ENCODE assay signal across 27 cellular contexts in the genomic region with DNA sequence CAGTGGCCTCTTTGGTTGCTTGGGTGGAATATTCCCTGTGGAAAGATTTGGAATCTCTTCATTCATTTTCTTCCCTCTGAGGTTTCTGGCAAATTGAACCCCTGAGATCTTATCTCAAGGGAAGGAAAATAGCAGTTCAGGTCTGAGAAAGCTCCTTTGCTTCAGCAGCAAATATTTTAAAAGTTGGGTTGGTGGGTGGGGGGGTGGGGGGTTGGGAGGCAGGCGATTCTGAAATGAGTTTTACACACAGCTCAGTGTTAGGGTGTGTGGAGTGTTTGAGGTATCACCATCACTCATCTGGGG. TPM values are rescaled to one million over a fixed set of nuclear protein-coding genes. Genes with fewer than 3 reads are reported as not detected.
DNase-seq lines count a peak whose midpoint lies in the region; ATAC-seq, FAIRE-seq and TF ChIP-seq lines count a peak whose summit lies in the region.
"Had no signal": no experiment of that assay in that cellular context is flagged by ENCODE, and none has a peak within 500 bp of the region (broad histone marks: within the 10 kb centered on the region; RNA-seq: fewer than 3 reads in every experiment).

No MANE protein-coding gene starts in this region.

- WGBS in smooth muscle cell (ENCODE audit: low lambda C conversion rate), result 57% methylated on average over 1 of the region's 1 CpG

- H3K36me3 ChIP-seq in kidney (ENCODE audit: control insufficient read depth in 1 of 2, insufficient read depth in 2 of 2, low read length in 2 of 2), result peaks cover 7 to 17% of the 10 kb centered on the region in 2 donors
- H3K36me3 ChIP-seq in smooth muscle cell (ENCODE audit: low read depth), result no peaks in the 10 kb centered on the region
- H3K36me3 ChIP-seq: BLaER1 treated with 17β-estradiol and CSF1 and Interleukin-3, amounts not matched to agents 10 nM and 100 nM; Peyer's patch had no signal

- H3K27ac ChIP-seq in AG04450 (ENCODE audit: low read depth, low read length), result peak overlapping the region; percentile 93
- H3K27ac ChIP-seq in kidney (ENCODE audit: low read depth in 2 of 2, low read length in 2 of 2), result peak overlapping the region; percentile 81 to 90
- no peak overlapping the region for H3K27ac ChIP-seq in smooth muscle cell (ENCODE audit: low read depth)
- H3K27ac ChIP-seq: BLaER1 treated with 17β-estradiol and CSF1 and Interleukin-3, amounts not matched to agents 10 nM and 100 nM; VCaP had no signal

- H4K20me1 ChIP-seq in smooth muscle cell (ENCODE audit: low read depth), result peaks cover 71% of the 10 kb centered on the region

- H3K4me3 ChIP-seq in AG04450 (ENCODE audit: low read depth, low read length) (peak overlapping the region; percentile 98), WI38 (ENCODE audit: low read depth, low read length) (peak overlapping the region; percentile 98), kidney (ENCODE audit: low read length in 2 of 2) (peak overlapping the region in 1 of 2 donors; percentile 87), smooth muscle cell (no peak overlapping the region)
- H3K4me3 ChIP-seq: BLaER1 treated with 17β-estradiol and CSF1 and Interleukin-3, amounts not matched to agents 10 nM and 100 nM; mucosa of descending colon had no signal

- peak overlapping the region; percentile 97 for H3K4me2 ChIP-seq in smooth muscle cell
- H3K4me2 ChIP-seq: BLaER1 treated with 17β-estradiol and CSF1 and Interleukin-3, amounts not matched to agents 10 nM and 100 nM had no signal

- H3K27me3 ChIP-seq in AG04450 (ENCODE audit: control insufficient read depth, insufficient read depth, low read length) (no peaks in the 10 kb centered on the region), smooth muscle cell (ENCODE audit: low read depth) (peaks cover 43% of the 10 kb centered on the region)

- peak overlapping the region; percentile 35 to 60 for H3K9ac ChIP-seq in kidney (ENCODE audit: low read length in 2 of 2)
- H3K9ac ChIP-seq in smooth muscle cell (ENCODE audit: low read depth), result no peak overlapping the region
- H3K9ac ChIP-seq: BLaER1 treated with 17β-estradiol and CSF1 and Interleukin-3, amounts not matched to agents 10 nM and 100 nM had no signal

- no peaks in the 10 kb centered on the region; the same call in 1 of the 2 replicates for H3K9me3 ChIP-seq in AG04450 (ENCODE audit: control insufficient read depth, insufficient read depth, low read length)
- no peaks in the 10 kb centered on the region for H3K9me3 ChIP-seq in kidney (ENCODE audit: control insufficient read depth in 1 of 2, low read length in 2 of 2)
- no peaks in the 10 kb centered on the region for H3K9me3 ChIP-seq in smooth muscle cell (replicated peaks; ENCODE audit: low read depth)
- H3K9me3 ChIP-seq: mucosa of descending colon, Peyer's patch had no signal

- peaks cover 18% of the 10 kb centered on the region for H3F3A ChIP-seq in smooth muscle cell (ENCODE audit: low read depth)

- no peak for TF ChIP-seq CTCF in AG04450 (IDR thresholded peaks at IDR 0.05; ENCODE audit: low read depth, low read length)
- no peak for TF ChIP-seq CTCF in WI38 (IDR thresholded peaks at IDR 0.05; ENCODE audit: low read depth, low read length)
- TF ChIP-seq CTCF in kidney (IDR thresholded peaks at IDR 0.05; ENCODE audit: borderline replicate concordance, extremely low read depth, insufficient read depth), result no peak
- TF ChIP-seq CTCF in smooth muscle cell (IDR thresholded peaks at IDR 0.05; ENCODE audit: borderline replicate concordance, insufficient read depth, poor library complexity, severe bottlenecking), result no peak

- no peak overlapping the region for H2AFZ ChIP-seq in smooth muscle cell (ENCODE audit: low read depth)

- no peak for ATAC-seq in HG02885 (IDR thresholded peaks at IDR 0.05; ENCODE audit: poor library complexity, unreplicated experiment)
- ATAC-seq in GM18907 (IDR thresholded peaks at IDR 0.05; ENCODE audit: unreplicated experiment), result no peak
- ATAC-seq in GM18873 (IDR thresholded peaks at IDR 0.05; ENCODE audit: low FRiP score, unreplicated experiment), result no peak
- ATAC-seq in HG03520 (IDR thresholded peaks at IDR 0.05; ENCODE audit: unreplicated experiment), result no peak
- ATAC-seq: activated naive CD4-positive, alpha-beta T cell treated with anti-CD3 and anti-CD28 coated beads, Interleukin-2, amount 50 U/mL, for 72 hours; activated T-helper 17 cell treated with anti-CD3 and anti-CD28 coated beads, Interleukin-2, amount 50 U/mL, for 72 hours; esophagus mucosa; left lobe of liver; mucosa of descending colon had no signal

- POLR2A ChIA-PET in AG04450 (lab: Yijun Ruan, JAX), result interaction anchor here (0.6 to 1.0 kb wide), 2 partner anchors 98 to 466 kb away, joined by 3 to 5 read pairs; no protein-coding TSS in a partner anchor

- DNase-seq in AG04450 (ENCODE audit: low read depth, low spot score) (no peak), kidney (no peak), smooth muscle cell (lab: John Stamatoyannopoulos, UW; ENCODE audit: unreplicated experiment) (no peak)
- DNase-seq: activated CD8-positive, alpha-beta memory T cell treated with anti-CD3 and anti-CD28 coated beads, Interleukin-2, amount 50 U/mL, for 4 hours; effector memory CD4-positive, alpha-beta T cell; EL; HCEC 1CT; NCI-H146; NCI-H524; stimulated activated CD4-positive, alpha-beta T cell treated with anti-CD3 and anti-CD28 coated beads, Interleukin-2, amount 100 ng/mL, for 48 hours; stimulated activated naive CD4-positive, alpha-beta T cell treated with Interleukin-2 at 50 U/mL for 16 hours had no signal

- intact Hi-C loops in kidney (cut with DNase I), result no loop called here

- CTCF ChIA-PET in AG04450 (lab: Charles Lee), result interaction anchor here (1.0 to 1.7 kb wide), 2 partner anchors 12 to 686 kb away, joined by 3 to 4 read pairs; no protein-coding TSS in a partner anchor

- H3K4me1 ChIP-seq in kidney (ENCODE audit: control insufficient read depth in 1 of 2, insufficient read depth in 1 of 2, low read depth in 1 of 2, low read length in 2 of 2), result peaks cover 4 to 30% of the 10 kb centered on the region in 2 donors
- peaks cover 30% of the 10 kb centered on the region for H3K4me1 ChIP-seq in smooth muscle cell (ENCODE audit: low read depth)

- no peak for FAIRE-seq in kidney (lab: Jason Lieb, UNC)

- H3K79me2 ChIP-seq in smooth muscle cell (ENCODE audit: low read depth), result peaks cover 54% of the 10 kb centered on the region

RNA-seq across cellular contexts. Expression of gene TBX2, which starts 6.9 kb away (rescaled TPM):
- 18.3 and 22.0 TPM in 2 replicates for polyA plus RNA-seq in AG04450 (2011; rRNA removed)
- 36.1 and 52.1 TPM in 2 replicates for polyA minus RNA-seq in AG04450 (2011; rRNA and poly(A)+ RNA removed)
- 66.4 TPM for total RNA-seq in kidney
- polyA plus RNA-seq in kidney (ENCODE audit: insufficient read depth, low read depth, low replicate concordance), result 122 TPM
- 40.0 and 46.7 TPM in 2 replicates for total RNA-seq in smooth muscle cell
- polyA plus RNA-seq in smooth muscle cell, result 96.5 and 146 TPM in 2 replicates
- total RNA-seq: activated naive CD4-positive, alpha-beta T cell treated with anti-CD3 and anti-CD28 coated beads, Interleukin-2, amount 50 U/mL, for 72 hours; activated T-helper 17 cell treated with anti-CD3 and anti-CD28 coated beads, Interleukin-2, amount 50 U/mL, for 72 hours; T-helper 2 cell treated with Interferon-gamma antibody and Interleukin-4, amounts not matched to agents 100 ng/mL and 5 ng/mL, for 36 hours had no signal

RNA-seq across cellular contexts. Expression of gene TBX4, which starts 45.7 kb away (rescaled TPM):
- polyA plus RNA-seq in AG04450 (2011; rRNA removed) (0.06 and 0.11 TPM in 2 replicates), kidney (ENCODE audit: insufficient read depth, low read depth, low replicate concordance) (not detected), smooth muscle cell (14.6 and 22.7 TPM in 2 replicates)
- polyA minus RNA-seq in AG04450 (2011; rRNA and poly(A)+ RNA removed), result not detected in 2 replicates
- total RNA-seq in kidney (not detected), smooth muscle cell (14.1 and 15.4 TPM in 2 replicates)
- total RNA-seq: activated naive CD4-positive, alpha-beta T cell treated with anti-CD3 and anti-CD28 coated beads, Interleukin-2, amount 50 U/mL, for 72 hours; activated T-helper 17 cell treated with anti-CD3 and anti-CD28 coated beads, Interleukin-2, amount 50 U/mL, for 72 hours; esophagus mucosa; left lobe of liver; mucosa of descending colon; Peyer's patch; SK-MEL-5; T-helper 2 cell treated with Interferon-gamma antibody and Interleukin-4, amounts not matched to agents 100 ng/mL and 5 ng/mL, for 36 hours; ureter had no signal

Comparison
In these comparisons a context has a peak if more than half of its experiments do, and no peak if none do; other contexts are left out.
1. RNA of gene TBX4, which starts 45.7 kb away (polyA plus RNA-seq): 14.6 to 22.7 TPM in smooth muscle cell; 0.06 to 0.11 TPM in AG04450 and not detected in kidney (single experiment); every median in the first group is over 10 times any median in the second.